ENCODE assay signal across 27 cellular contexts in the genomic region with DNA sequence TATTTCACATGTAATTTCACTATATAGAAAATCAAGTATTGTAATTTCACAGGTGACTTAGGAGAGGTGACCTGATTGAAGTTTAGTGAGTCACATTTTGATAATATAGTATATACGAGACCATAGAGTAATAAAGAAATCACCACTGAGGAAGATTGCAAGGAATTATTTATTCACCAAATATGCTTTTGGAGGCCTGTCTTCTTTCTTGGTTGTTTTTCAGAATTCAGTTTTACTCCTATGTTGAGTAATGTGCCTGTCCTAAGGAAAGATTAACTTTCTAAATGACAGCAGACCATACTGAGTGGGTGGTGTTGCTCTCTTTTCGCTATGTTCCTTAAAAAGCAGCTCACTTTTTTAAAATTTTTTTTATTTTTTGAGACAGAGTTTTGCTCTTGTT.
A peak's percentile ranks its signal among the peaks of the same experiment; 100 is the strongest.
DNase-seq lines count a peak whose midpoint lies in the region; ATAC-seq, FAIRE-seq and TF ChIP-seq lines count a peak whose summit lies in the region.
"Had no signal": no experiment of that assay in that cellular context is flagged by ENCODE, and none has a peak within 500 bp of the region (broad histone marks: within the 10 kb centered on the region; RNA-seq: fewer than 3 reads in every experiment).

No MANE protein-coding gene starts in this region.

- intact Hi-C loops in activated CD8-positive, alpha-beta T cell treated with anti-CD3 and anti-CD28 coated beads for 36 hours (cut with micrococcal nuclease), result no loop called here
- intact Hi-C loops in GM12878 (cut with micrococcal nuclease; ENCODE audit: unreplicated experiment), result no loop called here

- peaks cover 6% of the 10 kb centered on the region for H3K4me1 Mint-ChIP-seq in activated CD8-positive, alpha-beta T cell treated with anti-CD3 and anti-CD28 coated beads for 36 hours (ENCODE audit: low read depth)
- H3K4me1 Mint-ChIP-seq in activated CD8-positive, alpha-beta T cell treated with anti-CD3 and anti-CD28 coated beads, Interleukin-2, amount 10 ng/mL, durations not matched to agents 7 days and 5 days (ENCODE audit: low read depth), result no peaks in the 10 kb centered on the region
- H3K4me1 Mint-ChIP-seq in stimulated activated naive CD8-positive, alpha-beta T cell treated with anti-CD3 and anti-CD28 coated beads, Interleukin-15, amount 100 ng/mL, for 72 hours, result peaks cover 11% of the 10 kb centered on the region
- H3K4me1 Mint-ChIP-seq: CD14-positive monocyte; CD8-positive, alpha-beta memory T cell had no signal

- RAD21 ChIA-PET in GM12878 (lab: Charles Lee; ENCODE audit: unreplicated experiment), result no interaction called here

- 67% methylated on average over 2 of the region's 2 CpGs for WGBS in GM12878 (ENCODE audit: insufficient coverage, insufficient replicate concordance, low lambda C conversion rate, missing lambda C conversion rate)

- H3K79me2 ChIP-seq in GM12878 (ENCODE audit: control insufficient read depth, insufficient read depth, low read length), result no peaks in the 10 kb centered on the region

- BruUV-seq in GM12878 (replicated peaks; lab: Mats Ljungman, UMichigan), result no TSS peak

- H3K9me3 Mint-ChIP-seq in activated CD8-positive, alpha-beta T cell treated with anti-CD3 and anti-CD28 coated beads for 36 hours, result no peaks in the 10 kb centered on the region
- no peaks in the 10 kb centered on the region for H3K9me3 Mint-ChIP-seq in activated CD8-positive, alpha-beta T cell treated with anti-CD3 and anti-CD28 coated beads, Interleukin-2, amount 10 ng/mL, durations not matched to agents 7 days and 5 days (ENCODE audit: insufficient read depth)
- H3K9me3 Mint-ChIP-seq in activated naive CD4-positive, alpha-beta T cell treated with anti-CD3 and anti-CD28 coated beads, Interleukin-2, amount 50 U/mL, for 72 hours, result no peaks in the 10 kb centered on the region
- H3K9me3 Mint-ChIP-seq in stimulated activated naive CD8-positive, alpha-beta T cell treated with anti-CD3 and anti-CD28 coated beads, Interleukin-15, amount 100 ng/mL, for 72 hours, result no peaks in the 10 kb centered on the region
- H3K9me3 Mint-ChIP-seq: CD14-positive monocyte; CD4-positive, alpha-beta T cell; HFFc6 had no signal

- TF ChIP-seq POLR2A in GM12878 (IDR thresholded peaks at IDR 0.05; ENCODE audit: low read depth, low read length), result no peak

- no peak for FAIRE-seq in GM12878 (lab: Jason Lieb, UNC)
- FAIRE-seq: A549, D721Med, GM12891, GM18507, H54 had no signal

- DNase-seq in activated CD8-positive, alpha-beta T cell treated with anti-CD3 and anti-CD28 coated beads for 36 hours, result no peak
- DNase-seq in activated CD8-positive, alpha-beta T cell treated with anti-CD3 and anti-CD28 coated beads, Interleukin-2, amount 10 ng/mL, durations not matched to agents 7 days and 5 days, result no peak
- no peak for DNase-seq in activated naive CD4-positive, alpha-beta T cell treated with anti-CD3 and anti-CD28 coated beads, Interleukin-2, amount 50 U/mL, for 72 hours (ENCODE audit: low spot score in 2 of 2)
- DNase-seq in activated naive CD4-positive, alpha-beta T cell treated with anti-CD3 and anti-CD28 coated beads, Interleukin-2, amount 50 U/mL, for 16 hours, result no peak
- DNase-seq in GM12878 (ENCODE audit: low read depth, low spot score), result no peak
- no peak for DNase-seq in stimulated activated naive CD8-positive, alpha-beta T cell treated with anti-CD3 and anti-CD28 coated beads, Interleukin-15, amount 100 ng/mL, for 72 hours
- no peak for DNase-seq in OCI-M2 (lab: John Stamatoyannopoulos, UW; ENCODE audit: unreplicated experiment)
- DNase-seq: 8988T; ACHN; AML-193; BE2C; CD4-positive, alpha-beta T cell; CD8-positive, alpha-beta memory T cell; DMS 273 treated with DMSO at 0.1 percent for 48 hours; DMS79; EL; GDM1; GOT3; HFFc6 had no signal

- no peak for TF ChIP-seq RAD21 in GM12878 (IDR thresholded peaks at IDR 0.05; ENCODE audit: insufficient read depth, low read depth, low read length)

- peak; percentile 34 for ATAC-seq in activated CD8-positive, alpha-beta T cell treated with anti-CD3 and anti-CD28 coated beads for 36 hours
- ATAC-seq in activated CD8-positive, alpha-beta T cell treated with anti-CD3 and anti-CD28 coated beads, Interleukin-2, amount 10 ng/mL, durations not matched to agents 7 days and 5 days, result no peak
- ATAC-seq in activated naive CD4-positive, alpha-beta T cell treated with anti-CD3 and anti-CD28 coated beads, Interleukin-2, amount 50 U/mL, for 72 hours, result peak; percentile 55 to 99
- no peak for ATAC-seq in GM12878
- peak; percentile 43 for ATAC-seq in stimulated activated naive CD8-positive, alpha-beta T cell treated with anti-CD3 and anti-CD28 coated beads, Interleukin-15, amount 100 ng/mL, for 72 hours
- ATAC-seq: A549 had no signal

- H3K36me3 Mint-ChIP-seq in activated CD8-positive, alpha-beta T cell treated with anti-CD3 and anti-CD28 coated beads for 36 hours (ENCODE audit: low read depth), result peaks cover 6% of the 10 kb centered on the region
- no peaks in the 10 kb centered on the region for H3K36me3 Mint-ChIP-seq in activated CD8-positive, alpha-beta T cell treated with anti-CD3 and anti-CD28 coated beads, Interleukin-2, amount 10 ng/mL, durations not matched to agents 7 days and 5 days (ENCODE audit: low read depth)
- H3K36me3 Mint-ChIP-seq in activated naive CD4-positive, alpha-beta T cell treated with anti-CD3 and anti-CD28 coated beads, Interleukin-2, amount 50 U/mL, for 72 hours, result peaks cover 0 to 8% of the 10 kb centered on the region in 2 donors

- H3K4me3 ChIP-seq in GM12878, result no peak overlapping the region
- H3K4me3 ChIP-seq: A549; BLaER1 treated with 17β-estradiol and CSF1 and Interleukin-3, amounts not matched to agents 10 nM and 100 nM; HAP-1 had no signal

- H4K20me1 ChIP-seq in GM12878 (ENCODE audit: control insufficient read depth, insufficient read depth), result no peaks in the 10 kb centered on the region
- H4K20me1 ChIP-seq: BLaER1 treated with 17β-estradiol and CSF1 and Interleukin-3, amounts not matched to agents 10 nM and 100 nM had no signal

- H3K27ac Mint-ChIP-seq in activated CD8-positive, alpha-beta T cell treated with anti-CD3 and anti-CD28 coated beads for 36 hours, result no peak overlapping the region
- no peak overlapping the region for H3K27ac Mint-ChIP-seq in activated CD8-positive, alpha-beta T cell treated with anti-CD3 and anti-CD28 coated beads, Interleukin-2, amount 10 ng/mL, durations not matched to agents 7 days and 5 days
- H3K27ac Mint-ChIP-seq in activated naive CD4-positive, alpha-beta T cell treated with anti-CD3 and anti-CD28 coated beads, Interleukin-2, amount 50 U/mL, for 72 hours, result no peak overlapping the region
- no peak overlapping the region for H3K27ac Mint-ChIP-seq in stimulated activated naive CD8-positive, alpha-beta T cell treated with anti-CD3 and anti-CD28 coated beads, Interleukin-15, amount 100 ng/mL, for 72 hours
- H3K27ac Mint-ChIP-seq: CD14-positive monocyte; CD4-positive, alpha-beta T cell; HFFc6 had no signal

- no peak overlapping the region for H3K27ac ChIP-seq in GM12878 (ENCODE audit: control insufficient read depth, insufficient read depth)
- H3K27ac ChIP-seq: A549; BLaER1 treated with 17β-estradiol and CSF1 and Interleukin-3, amounts not matched to agents 10 nM and 100 nM had no signal

- no peaks in the 10 kb centered on the region for H3K36me3 ChIP-seq in GM12878 (ENCODE audit: control insufficient read depth in 2 of 2, insufficient read depth in 2 of 2, low read length in 1 of 2)
- H3K36me3 ChIP-seq: BE2C, HAP-1 had no signal

- in situ Hi-C loops in GM12878 (cut with MboI), result no loop called here

- no peak overlapping the region for H3K9ac ChIP-seq in GM12878 (ENCODE audit: control insufficient read depth, insufficient read depth, low read length)
- H3K9ac ChIP-seq: BLaER1 treated with 17β-estradiol and CSF1 and Interleukin-3, amounts not matched to agents 10 nM and 100 nM had no signal

- H3K9me3 ChIP-seq in GM12878 (replicated peaks; ENCODE audit: control insufficient read depth, insufficient read depth, low read length), result no peaks in the 10 kb centered on the region
- H3K9me3 ChIP-seq: A549, BE2C had no signal

- H3K27me3 Mint-ChIP-seq in activated CD8-positive, alpha-beta T cell treated with anti-CD3 and anti-CD28 coated beads for 36 hours, result no peaks in the 10 kb centered on the region
- H3K27me3 Mint-ChIP-seq in activated CD8-positive, alpha-beta T cell treated with anti-CD3 and anti-CD28 coated beads, Interleukin-2, amount 10 ng/mL, durations not matched to agents 7 days and 5 days (ENCODE audit: low read depth), result peaks cover 5% of the 10 kb centered on the region
- H3K27me3 Mint-ChIP-seq in stimulated activated naive CD8-positive, alpha-beta T cell treated with anti-CD3 and anti-CD28 coated beads, Interleukin-15, amount 100 ng/mL, for 72 hours, result no peaks in the 10 kb centered on the region
- H3K27me3 Mint-ChIP-seq: CD4-positive, alpha-beta T cell; CD8-positive, alpha-beta memory T cell had no signal

- POLR2A ChIA-PET in activated CD8-positive, alpha-beta T cell treated with anti-CD3 and anti-CD28 coated beads for 36 hours (lab: Charles Lee), result no interaction called here
- POLR2A ChIA-PET in activated CD8-positive, alpha-beta T cell treated with anti-CD3 and anti-CD28 coated beads, Interleukin-2, amount 10 ng/mL, durations not matched to agents 7 days and 5 days (lab: Charles Lee), result no interaction called here
- POLR2A ChIA-PET in GM12878 (lab: Charles Lee), result no interaction called here

- SMC1A ChIA-PET in GM12878 (lab: Charles Lee; ENCODE audit: uncharacterized antibody, unreplicated experiment), result no interaction called here

- no peak overlapping the region for H2AFZ ChIP-seq in GM12878 (ENCODE audit: control insufficient read depth, low read depth, low read length)

- no peak for TF ChIP-seq EP300 in GM12878 (IDR thresholded peaks at IDR 0.05; ENCODE audit: borderline replicate concordance in 1 of 2, control insufficient read depth in 1 of 2, low read depth in 2 of 2, low read length in 2 of 2)

- no peaks in the 10 kb centered on the region; a peak in 1 of 4 replicates for H3K27me3 ChIP-seq in GM12878 (replicated peaks in 1 of 2; ENCODE audit: control insufficient read depth in 2 of 2, insufficient read depth in 2 of 2, low read length in 1 of 2)
- H3K27me3 ChIP-seq: BE2C; BLaER1 treated with 17β-estradiol and CSF1 and Interleukin-3, amounts not matched to agents 10 nM and 100 nM had no signal

- H3K4me3 Mint-ChIP-seq in activated CD8-positive, alpha-beta T cell treated with anti-CD3 and anti-CD28 coated beads for 36 hours, result no peak overlapping the region
- no peak overlapping the region for H3K4me3 Mint-ChIP-seq in activated CD8-positive, alpha-beta T cell treated with anti-CD3 and anti-CD28 coated beads, Interleukin-2, amount 10 ng/mL, durations not matched to agents 7 days and 5 days
- H3K4me3 Mint-ChIP-seq in stimulated activated naive CD8-positive, alpha-beta T cell treated with anti-CD3 and anti-CD28 coated beads, Interleukin-15, amount 100 ng/mL, for 72 hours, result no peak overlapping the region
- H3K4me3 Mint-ChIP-seq: CD14-positive monocyte; CD4-positive, alpha-beta T cell; CD8-positive, alpha-beta memory T cell; HFFc6 had no signal

- H3K4me1 ChIP-seq in GM12878 (ENCODE audit: control insufficient read depth, insufficient read depth, low read length), result no peaks in the 10 kb centered on the region
- H3K4me1 ChIP-seq: A549; BE2C; BLaER1 treated with 17β-estradiol and CSF1 and Interleukin-3, amounts not matched to agents 10 nM and 100 nM had no signal

- H3K4me2 ChIP-seq in GM12878 (ENCODE audit: control insufficient read depth, insufficient read depth), result no peak overlapping the region
- H3K4me2 ChIP-seq: A549; BLaER1 treated with 17β-estradiol and CSF1 and Interleukin-3, amounts not matched to agents 10 nM and 100 nM had no signal

- TF ChIP-seq CTCF in activated CD8-positive, alpha-beta T cell treated with anti-CD3 and anti-CD28 coated beads for 36 hours (IDR thresholded peaks at IDR 0.05), result no peak
- TF ChIP-seq CTCF in GM12878 (IDR thresholded peaks at IDR 0.05 in 2 of 3, conservative IDR thresholded peaks at IDR 0.05 in 1 of 3; ENCODE audit: control insufficient read depth in 2 of 3, extremely low read depth in 1 of 3, insufficient read depth in 1 of 3, low read depth in 3 of 3, low read length in 3 of 3), result no peak

- CTCF ChIA-PET in activated CD8-positive, alpha-beta T cell treated with anti-CD3 and anti-CD28 coated beads for 36 hours (lab: Charles Lee), result interaction anchor here (2.0 kb wide), 1 partner anchor 19 kb away, joined by 6 read pairs; no protein-coding TSS in a partner anchor
- CTCF ChIA-PET in activated CD8-positive, alpha-beta T cell treated with anti-CD3 and anti-CD28 coated beads, Interleukin-2, amount 10 ng/mL, durations not matched to agents 7 days and 5 days (lab: Charles Lee), result no interaction called here
- CTCF ChIA-PET in GM12878 (lab: Yijun Ruan, JAX), result no interaction called here

Comparison
In these comparisons a context has a peak if more than half of its experiments do, and no peak if none do; other contexts are left out.
1. ATAC-seq: peak in activated CD8-positive, alpha-beta T cell treated with anti-CD3 and anti-CD28 coated beads for 36 hours (single experiment), activated naive CD4-positive, alpha-beta T cell treated with anti-CD3 and anti-CD28 coated beads, Interleukin-2, amount 50 U/mL, for 72 hours (2 of 2) and stimulated activated naive CD8-positive, alpha-beta T cell treated with anti-CD3 and anti-CD28 coated beads, Interleukin-15, amount 100 ng/mL, for 72 hours (single experiment); none in activated CD8-positive, alpha-beta T cell treated with anti-CD3 and anti-CD28 coated beads, Interleukin-2, amount 10 ng/mL, durations not matched to agents 7 days and 5 days (single experiment) and GM12878 (single experiment).